ENCODE assay signal across 22 cellular contexts in the genomic region with DNA sequence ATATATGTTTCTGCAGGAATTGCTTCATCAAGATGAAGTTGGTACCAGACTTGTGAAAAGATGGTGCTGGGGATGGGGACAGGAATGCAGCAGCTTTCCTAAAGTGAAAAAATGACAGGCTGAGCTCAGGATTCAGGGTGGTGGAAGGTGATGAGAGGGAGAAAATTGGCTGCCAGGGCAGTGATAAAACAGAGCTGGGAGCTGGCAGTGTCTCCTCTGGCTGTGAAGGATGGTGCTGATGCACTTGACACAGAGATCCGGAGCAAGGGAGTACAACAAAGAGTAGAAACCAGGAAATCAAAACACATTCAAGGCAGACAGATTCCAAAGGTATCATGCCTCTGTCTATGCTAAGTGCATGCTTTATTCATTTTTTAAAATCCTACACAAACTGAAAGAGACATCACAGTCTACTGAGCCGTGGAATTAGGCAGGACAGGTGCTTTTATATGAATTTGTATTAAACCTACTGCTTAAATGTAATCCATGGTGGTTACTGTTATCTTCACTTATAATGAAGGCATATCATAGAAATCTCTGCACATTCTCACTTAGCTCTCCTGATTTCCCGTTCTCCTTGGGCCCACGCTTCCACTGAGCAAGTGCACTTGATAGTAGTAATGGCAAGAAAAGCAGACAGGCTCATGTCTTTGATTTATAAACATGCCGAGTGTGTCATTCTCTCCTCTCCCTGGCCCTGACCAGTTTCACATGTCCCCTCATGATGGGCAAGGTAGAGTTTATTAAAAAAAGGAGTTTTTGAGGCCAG.
DNase-seq lines count a peak whose midpoint lies in the region; ATAC-seq and TF ChIP-seq lines count a peak whose summit lies in the region.
"Had no signal": no experiment of that assay in that cellular context is flagged by ENCODE, and none has a peak within 500 bp of the region (broad histone marks: within the 10 kb centered on the region; RNA-seq: fewer than 3 reads in every experiment).

No MANE protein-coding gene starts in this region.

- H3K4me3 ChIP-seq in right atrium auricular region (no peak overlapping the region), heart right ventricle (no peak overlapping the region), HAP-1 (no peak overlapping the region)
- H3K4me3 ChIP-seq: GM12878, stomach, vagina had no signal

- H3K4me1 ChIP-seq in right atrium auricular region: peaks cover 0 to 3% of the 10 kb centered on the region in 2 donors
- peaks cover 0 to 29% (median 6%) of the 10 kb centered on the region in 9 donors for H3K4me1 ChIP-seq in heart right ventricle
- H3K4me1 ChIP-seq in HAP-1: no peaks in the 10 kb centered on the region
- H3K4me1 ChIP-seq: vagina had no signal

- H3K27ac ChIP-seq in right atrium auricular region (peak overlapping the region in 1 of 2 donors; percentile 22), heart right ventricle (peak overlapping the region in 1 of 10 donors; percentile 14)
- H3K27ac ChIP-seq: neutrophil, stomach, vagina had no signal

- H3K27me3 Mint-ChIP-seq in activated T-helper 1 cell treated with anti-CD3 and anti-CD28 coated beads, Interleukin-12 subunit alpha, Interleukin-12 subunit beta, Interleukin-2, Interleukin-4 antibody, amounts not matched to agents 30 ng/mL and 10 ng/mL and 1 ng/mL, durations not matched to agents 14 hours and 24 hours and 36 hours (ENCODE audit: insufficient read depth): no peaks in the 10 kb centered on the region
- H3K27me3 Mint-ChIP-seq: activated CD4-positive, alpha-beta memory T cell treated with anti-CD3 and anti-CD28 coated beads, Interleukin-2, amount 10 ng/mL, durations not matched to agents 7 days and 5 days; progenitor cell of endocrine pancreas had no signal

- H3K4me1 Mint-ChIP-seq in activated T-helper 1 cell treated with anti-CD3 and anti-CD28 coated beads, Interleukin-12 subunit alpha, Interleukin-12 subunit beta, Interleukin-2, Interleukin-4 antibody, amounts not matched to agents 30 ng/mL and 10 ng/mL and 1 ng/mL, durations not matched to agents 14 hours and 24 hours and 36 hours (ENCODE audit: low read depth): peaks cover 23% of the 10 kb centered on the region

- H3K27ac Mint-ChIP-seq in activated T-helper 1 cell treated with anti-CD3 and anti-CD28 coated beads, Interleukin-12 subunit alpha, Interleukin-12 subunit beta, Interleukin-2, Interleukin-4 antibody, amounts not matched to agents 30 ng/mL and 10 ng/mL and 1 ng/mL, durations not matched to agents 14 hours and 24 hours and 36 hours: peak overlapping the region; percentile 23
- H3K27ac Mint-ChIP-seq: activated CD4-positive, alpha-beta memory T cell treated with anti-CD3 and anti-CD28 coated beads, Interleukin-2, amount 10 ng/mL, durations not matched to agents 7 days and 5 days; progenitor cell of endocrine pancreas had no signal

- H3K4me3 Mint-ChIP-seq in activated T-helper 1 cell treated with anti-CD3 and anti-CD28 coated beads, Interleukin-12 subunit alpha, Interleukin-12 subunit beta, Interleukin-2, Interleukin-4 antibody, amounts not matched to agents 30 ng/mL and 10 ng/mL and 1 ng/mL, durations not matched to agents 14 hours and 24 hours and 36 hours: no peak overlapping the region
- H3K4me3 Mint-ChIP-seq: activated CD4-positive, alpha-beta memory T cell treated with anti-CD3 and anti-CD28 coated beads, Interleukin-2, amount 10 ng/mL, durations not matched to agents 7 days and 5 days had no signal

- H3K36me3 Mint-ChIP-seq in activated T-helper 1 cell treated with anti-CD3 and anti-CD28 coated beads, Interleukin-12 subunit alpha, Interleukin-12 subunit beta, Interleukin-2, Interleukin-4 antibody, amounts not matched to agents 30 ng/mL and 10 ng/mL and 1 ng/mL, durations not matched to agents 14 hours and 24 hours and 36 hours (ENCODE audit: low read depth): peaks cover 62% of the 10 kb centered on the region

- H3K27me3 ChIP-seq in right atrium auricular region (no peaks in the 10 kb centered on the region), heart right ventricle (no peaks in the 10 kb centered on the region), HAP-1 (ENCODE audit: low read depth) (no peaks in the 10 kb centered on the region)
- H3K27me3 ChIP-seq: neutrophil, stomach, vagina had no signal

- intact Hi-C loops in Right ventricle myocardium inferior (cut with DNase I): loop anchor here (5.0 kb wide), 2 partner anchors 129 to 189 kb away; a partner anchor contains a TSS
- intact Hi-C loops in activated T-helper 1 cell treated with anti-CD3 and anti-CD28 coated beads, Interleukin-12 subunit alpha, Interleukin-12 subunit beta, Interleukin-2, Interleukin-4 antibody, amounts not matched to agents 30 ng/mL and 10 ng/mL and 1 ng/mL, durations not matched to agents 14 hours and 24 hours and 36 hours (cut with micrococcal nuclease): no loop called here
- intact Hi-C loops in heart right ventricle (cut with DNase I): loop anchor here in 4 of 10 donors (5.0 to 10.0 kb wide), 2 partner anchors 184 to 186 kb away; a partner anchor contains a TSS

- H3K9me3 ChIP-seq in right atrium auricular region: no peaks in the 10 kb centered on the region
- no peaks in the 10 kb centered on the region for H3K9me3 ChIP-seq in heart right ventricle
- no peaks in the 10 kb centered on the region for H3K9me3 ChIP-seq in HAP-1
- H3K9me3 ChIP-seq: neutrophil, stomach, vagina had no signal

- DNase-seq in Right ventricle myocardium inferior (ENCODE audit: missing footprints): no peak
- DNase-seq in right atrium auricular region (ENCODE audit: low spot score): no peak
- DNase-seq in activated T-helper 1 cell treated with anti-CD3 and anti-CD28 coated beads, Interleukin-12 subunit alpha, Interleukin-12 subunit beta, Interleukin-2, Interleukin-4 antibody, amounts not matched to agents 30 ng/mL and 10 ng/mL and 1 ng/mL, durations not matched to agents 14 hours and 24 hours and 36 hours (ENCODE audit: low spot score): no peak
- no peak for DNase-seq in heart right ventricle
- peak; percentile 15 for DNase-seq in occipital lobe (lab: John Stamatoyannopoulos, UW)
- no peak for DNase-seq in T-helper 9 cell
- DNase-seq in HAP-1 (ENCODE audit: low spot score in 2 of 2): no peak
- no peak for DNase-seq in NOMO-1 (lab: John Stamatoyannopoulos, UW; ENCODE audit: unreplicated experiment in 2 of 2)
- DNase-seq: activated CD4-positive, alpha-beta memory T cell treated with anti-CD3 and anti-CD28 coated beads, Interleukin-2, amount 10 ng/mL, durations not matched to agents 7 days and 5 days; activated effector memory CD4-positive, alpha-beta T cell treated with Interleukin-2 at 50 U/mL for 16 hours; cerebellar nuclear complex; DMS153; GOT3; mesenchymal stem cell; NCI-H2107; NCI-H82; stomach had no signal

- in situ Hi-C loops in HAP-1 (cut with MboI; ENCODE audit: low sequenced_read_pairs): no loop called here

- TF ChIP-seq CTCF in right atrium auricular region (IDR thresholded peaks at IDR 0.05) (no peak), heart right ventricle (IDR thresholded peaks at IDR 0.05) (no peak)

- WGBS in heart right ventricle, 2 donors: 66 to 77% methylated on average over 5 of the region's 5 CpGs

- ATAC-seq in Right ventricle myocardium inferior: peak; percentile 67
- peak; percentile 25 to 81 (median 67) for ATAC-seq in heart right ventricle
- ATAC-seq: GM12878, sciatic nerve had no signal

- no peaks in the 10 kb centered on the region for H3K9me3 Mint-ChIP-seq in activated T-helper 1 cell treated with anti-CD3 and anti-CD28 coated beads, Interleukin-12 subunit alpha, Interleukin-12 subunit beta, Interleukin-2, Interleukin-4 antibody, amounts not matched to agents 30 ng/mL and 10 ng/mL and 1 ng/mL, durations not matched to agents 14 hours and 24 hours and 36 hours
- H3K9me3 Mint-ChIP-seq: activated CD4-positive, alpha-beta memory T cell treated with anti-CD3 and anti-CD28 coated beads, Interleukin-2, amount 10 ng/mL, durations not matched to agents 7 days and 5 days had no signal

- H3K36me3 ChIP-seq in right atrium auricular region (peaks cover 35% of the 10 kb centered on the region), heart right ventricle (peaks cover 0 to 92% (median 26%) of the 10 kb centered on the region in 9 donors), HAP-1 (replicated peaks) (no peaks in the 10 kb centered on the region)
